ENCODE assay signal across 9 cellular contexts in genomic region chr9:101400120-101400519, GRCh38. TPM values are rescaled to one million over a fixed set of nuclear protein-coding genes. Genes with fewer than 3 reads are reported as not detected.
A peak's percentile ranks its signal among the peaks of the same experiment; 100 is the strongest.
DNase-seq lines count a peak whose midpoint lies in the region; ATAC-seq and TF ChIP-seq lines count a peak whose summit lies in the region.
"Had no signal": no experiment of that assay in that cellular context is flagged by ENCODE, and none has a peak within 500 bp of the region (broad histone marks: within the 10 kb centered on the region; RNA-seq: fewer than 3 reads in every experiment).

No MANE protein-coding gene starts in this region.

- no TSS peak for BruUV-seq in Calu3 (replicated peaks; lab: Mats Ljungman, UMichigan)

- DNase-seq in Calu3 (no peak), endothelial cell (ENCODE audit: low spot score) (no peak), occipital lobe (lab: John Stamatoyannopoulos, UW) (peak; percentile 2), hippocampal formation (lab: John Stamatoyannopoulos, UW) (no peak), islet precursor cell (no peak), NCI-H1092 treated with DMSO at 0.1 percent for 48 hours (lab: John Stamatoyannopoulos, UW) (no peak)
- DNase-seq: SJCRH30 had no signal

- H3K9me3 Mint-ChIP-seq in Calu3 (ENCODE audit: low read depth, unreplicated experiment): peaks cover 22% of the 10 kb centered on the region
- peaks cover 6% of the 10 kb centered on the region for H3K9me3 Mint-ChIP-seq in endothelial cell (ENCODE audit: unreplicated experiment)

- H3K27me3 Mint-ChIP-seq in Calu3 (ENCODE audit: unreplicated experiment): no peaks in the 10 kb centered on the region
- H3K27me3 Mint-ChIP-seq in endothelial cell (ENCODE audit: unreplicated experiment): peaks cover 6% of the 10 kb centered on the region

- CTCF ChIA-PET in Calu3 (lab: Charles Lee): interaction anchor here (2.1 kb wide), 1 partner anchor 49 kb away, joined by 21 read pairs; no protein-coding TSS in a partner anchor

- peaks cover 29% of the 10 kb centered on the region for H3K4me1 Mint-ChIP-seq in Calu3 (ENCODE audit: low read depth, unreplicated experiment)
- H3K4me1 Mint-ChIP-seq in endothelial cell (ENCODE audit: unreplicated experiment): peaks cover 41% of the 10 kb centered on the region

- intact Hi-C loops in Calu3 (cut with micrococcal nuclease; ENCODE audit: unreplicated experiment): no loop called here

- no peaks in the 10 kb centered on the region; the same call in 1 of the 2 replicates for H4K20me1 ChIP-seq in OCI-LY3 (ENCODE audit: insufficient read depth, low read length)

- H3K27ac Mint-ChIP-seq in Calu3 (ENCODE audit: unreplicated experiment) (peak overlapping the region; percentile 82), endothelial cell (ENCODE audit: unreplicated experiment) (no peak overlapping the region)

- no peaks in the 10 kb centered on the region for H3K27me3 ChIP-seq in OCI-LY3 (ENCODE audit: low read depth, low read length)
- H3K27me3 ChIP-seq: SJCRH30 had no signal

- no peak overlapping the region for H2AFZ ChIP-seq in OCI-LY3 (ENCODE audit: low read depth, low read length)

- peak overlapping the region; percentile 96 for H3K4me2 ChIP-seq in OCI-LY3 (ENCODE audit: low read length)

- peaks cover 17% of the 10 kb centered on the region for H3K4me1 ChIP-seq in OCI-LY3 (ENCODE audit: low read length)

- peak overlapping the region; percentile 90; the same call in 1 of the 2 replicates for H3K4me3 ChIP-seq in OCI-LY3 (ENCODE audit: low read length)

- H3K27ac ChIP-seq in OCI-LY3 (ENCODE audit: low read length): no peak overlapping the region
- H3K27ac ChIP-seq: SJCRH30 had no signal

- peaks cover 70% of the 10 kb centered on the region for H3K36me3 ChIP-seq in OCI-LY3 (replicated peaks; ENCODE audit: low read depth, low read length)

- peaks cover 3% of the 10 kb centered on the region; the same call in 1 of the 2 replicates for H3K9me3 ChIP-seq in OCI-LY3 (ENCODE audit: insufficient read depth, low read length)

- H3K4me3 Mint-ChIP-seq in Calu3 (ENCODE audit: low read depth, unreplicated experiment) (peak overlapping the region; percentile 93), endothelial cell (ENCODE audit: unreplicated experiment) (peak overlapping the region; percentile 99)

- peaks cover 74% of the 10 kb centered on the region for H3K36me3 Mint-ChIP-seq in Calu3 (ENCODE audit: insufficient read depth, unreplicated experiment)
- peaks cover 52% of the 10 kb centered on the region for H3K36me3 Mint-ChIP-seq in endothelial cell (ENCODE audit: low read depth, unreplicated experiment)

- H3K79me2 ChIP-seq in OCI-LY3 (ENCODE audit: low read length): peaks cover 54% of the 10 kb centered on the region

- no peak for TF ChIP-seq CTCF in Calu3 (IDR thresholded peaks at IDR 0.05; ENCODE audit: unreplicated experiment)
- no peak for TF ChIP-seq CTCF in OCI-LY3 (IDR thresholded peaks at IDR 0.05; ENCODE audit: low read depth, low read length)
- no peak for TF ChIP-seq CTCF in endothelial cell (IDR thresholded peaks at IDR 0.05; ENCODE audit: unreplicated experiment)

- no peak for ATAC-seq in HG02840 (IDR thresholded peaks at IDR 0.05; ENCODE audit: low FRiP score, unreplicated experiment)

- 0 out of 2 replicates have a peak overlapping the region, but pooled peaks have one; percentile 83 for H3K9ac ChIP-seq in OCI-LY3 (ENCODE audit: low read length)

RNA-seq across cellular contexts. Expression of gene ZNF189, which starts 1.5 kb away (rescaled TPM):
- total RNA-seq in Calu3 (2022) (20.1 and 21.5 TPM in 2 replicates), endothelial cell (ENCODE audit: unreplicated experiment) (31.0 TPM), occipital lobe (56.5 TPM)

RNA-seq across cellular contexts. Expression of gene MRPL50, which starts 1.7 kb away (rescaled TPM):
- total RNA-seq in Calu3 (2022) (14.0 TPM in 2 replicates), endothelial cell (ENCODE audit: unreplicated experiment) (11.1 TPM), occipital lobe (55.8 TPM)

RNA-seq across cellular contexts. Expression of gene BAAT, which starts 15.3 kb away (rescaled TPM):
- total RNA-seq in Calu3 (2022) (10.2 and 18.6 TPM in 2 replicates), endothelial cell (ENCODE audit: unreplicated experiment) (not detected), occipital lobe (0.31 TPM)

RNA-seq across cellular contexts. Expression of gene ALDOB, which starts 35.5 kb away (rescaled TPM):
- 7.1 and 7.4 TPM in 2 replicates for total RNA-seq in Calu3 (2022)
- total RNA-seq in endothelial cell (ENCODE audit: unreplicated experiment): 0.31 TPM
- 0.16 TPM for total RNA-seq in occipital lobe
- total RNA-seq: SJCRH30 had no signal
